In the genomic region with DNA sequence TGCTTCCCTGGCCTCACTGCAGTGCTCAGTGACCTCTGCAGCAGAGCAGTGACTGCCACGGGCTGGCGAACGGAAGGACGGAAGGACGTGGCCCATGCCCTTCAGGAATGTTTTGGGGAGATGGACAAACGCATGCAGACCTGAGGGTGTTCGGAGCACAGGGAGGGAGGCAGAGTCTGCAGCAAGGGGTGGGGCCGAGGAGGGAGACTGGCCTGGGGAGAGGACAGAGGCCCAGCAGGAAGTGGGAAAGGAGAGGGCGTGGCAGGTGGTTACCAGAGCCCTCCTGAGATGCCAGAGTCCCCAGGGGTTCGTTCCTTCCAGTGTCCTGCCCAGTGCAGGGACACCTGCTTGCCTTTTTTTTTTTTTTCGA, we compare ENCODE assay signal across 11 cellular contexts. TPM values are rescaled to one million over a fixed set of nuclear protein-coding genes. Genes with fewer than 3 reads are reported as not detected.
DNase-seq lines count a peak whose midpoint lies in the region; ATAC-seq, FAIRE-seq and TF ChIP-seq lines count a peak whose summit lies in the region.
"Had no signal": no experiment of that assay in that cellular context is flagged by ENCODE, and none has a peak within 500 bp of the region (broad histone marks: within the 10 kb centered on the region; RNA-seq: fewer than 3 reads in every experiment).

No MANE protein-coding gene starts in this region.

- H4K20me1 ChIP-seq in HepG2 (ENCODE audit: insufficient read depth, low read length): no peaks in the 10 kb centered on the region

- no peak for FAIRE-seq in HepG2 (lab: Jason Lieb, UNC)

- peaks cover 16 to 23% of the 10 kb centered on the region in 2 donors for H3K27me3 Mint-ChIP-seq in natural killer cell treated with Interleukin-12 subunit alpha and Interleukin-12 subunit beta and Interleukin-15 and Interleukin-18, amount 100 ng/mL, for 72 hours
- peaks cover 8 to 9% of the 10 kb centered on the region in 2 donors for H3K27me3 Mint-ChIP-seq in natural killer cell (ENCODE audit: low read depth in 2 of 2)
- peaks cover 46% of the 10 kb centered on the region for H3K27me3 Mint-ChIP-seq in activated CD4-positive, alpha-beta memory T cell treated with anti-CD3 and anti-CD28 coated beads, Interleukin-2, amount 10 ng/mL, durations not matched to agents 7 days and 5 days

- TF ChIP-seq CTCF in natural killer cell (IDR thresholded peaks at IDR 0.05) (no peak), body of pancreas (IDR thresholded peaks at IDR 0.05) (no peak), HepG2 (CRISPR knock-in tag; IDR thresholded peaks at IDR 0.05) (no peak)

- peak overlapping the region; percentile 76 for H3K9ac ChIP-seq in HepG2 (ENCODE audit: insufficient read depth, low read depth, low read length)

- no peak for TF ChIP-seq RAD21 in HepG2 (CRISPR knock-in tag; IDR thresholded peaks at IDR 0.05)

- POLR2A ChIA-PET in HepG2 (lab: Yijun Ruan, JAX): interaction anchor here (1.0 to 1.7 kb wide), 3 partner anchors 9 to 33 kb away, joined by 5 to 15 read pairs (median 12); partner anchors contain the start of genes ADORA2B, TTC19 and ZSWIM7
- POLR2A ChIA-PET in activated CD4-positive, alpha-beta memory T cell treated with anti-CD3 and anti-CD28 coated beads, Interleukin-2, amount 10 ng/mL, durations not matched to agents 7 days and 5 days (lab: Charles Lee): interaction anchor here (2.7 kb wide), 1 partner anchor 33 kb away, joined by 8 read pairs; the partner anchor contains the start of genes TTC19 and ZSWIM7

- intact Hi-C loops in natural killer cell (cut with micrococcal nuclease) (no loop called here), body of pancreas (cut with DNase I) (no loop called here), HepG2 (cut with micrococcal nuclease; ENCODE audit: unreplicated experiment) (no loop called here)

- peak overlapping the region; percentile 6 for H2AFZ ChIP-seq in HepG2 (ENCODE audit: low read length)

- no TSS peak for BruUV-seq in HepG2 (replicated peaks; lab: Mats Ljungman, UMichigan)

- no peak for DNase-seq in natural killer cell treated with Interleukin-12 subunit alpha and Interleukin-12 subunit beta and Interleukin-15 and Interleukin-18, amount 100 ng/mL, for 72 hours (ENCODE audit: low spot score)
- DNase-seq in natural killer cell: no peak
- DNase-seq in body of pancreas: no peak
- DNase-seq in HepG2 (ENCODE audit: low spot score): peak; percentile 35
- DNase-seq in activated CD4-positive, alpha-beta memory T cell treated with anti-CD3 and anti-CD28 coated beads, Interleukin-2, amount 10 ng/mL, durations not matched to agents 7 days and 5 days: no peak
- no peak for DNase-seq in activated T-cell treated with anti-CD3 and anti-CD28 coated beads, Interleukin-2, amount 50 U/mL, for 1 hour
- DNase-seq: DMS 273 treated with DMSO at 0.1 percent for 48 hours had no signal

- H3K4me1 Mint-ChIP-seq in natural killer cell treated with Interleukin-12 subunit alpha and Interleukin-12 subunit beta and Interleukin-15 and Interleukin-18, amount 100 ng/mL, for 72 hours (ENCODE audit: low read depth in 2 of 2): peaks cover 4 to 7% of the 10 kb centered on the region in 2 donors
- H3K4me1 Mint-ChIP-seq in natural killer cell: peaks cover 10% of the 10 kb centered on the region in 2 donors
- H3K4me1 Mint-ChIP-seq in activated CD4-positive, alpha-beta memory T cell treated with anti-CD3 and anti-CD28 coated beads, Interleukin-2, amount 10 ng/mL, durations not matched to agents 7 days and 5 days: peaks cover 3% of the 10 kb centered on the region
- H3K4me1 Mint-ChIP-seq: central memory CD8-positive, alpha-beta T cell had no signal

- H3K4me3 ChIP-seq in body of pancreas (no peak overlapping the region), HepG2 (replicated peaks in 1 of 3; ENCODE audit: insufficient read depth in 1 of 3, low read depth in 2 of 3, low read length in 3 of 3) (peak overlapping the region; percentile 61 to 75 (median 61))

- H3K27ac Mint-ChIP-seq in natural killer cell treated with Interleukin-12 subunit alpha and Interleukin-12 subunit beta and Interleukin-15 and Interleukin-18, amount 100 ng/mL, for 72 hours: peak overlapping the region in 1 of 2 donors; percentile 53
- peak overlapping the region in 1 of 2 donors; percentile 45 for H3K27ac Mint-ChIP-seq in natural killer cell
- no peak overlapping the region for H3K27ac Mint-ChIP-seq in activated CD4-positive, alpha-beta memory T cell treated with anti-CD3 and anti-CD28 coated beads, Interleukin-2, amount 10 ng/mL, durations not matched to agents 7 days and 5 days
- H3K27ac Mint-ChIP-seq: stimulated activated naive CD8-positive, alpha-beta T cell treated with anti-CD3 and anti-CD28 coated beads, Interleukin-15, Interleukin-2, amounts not matched to agents 100 ng/mL and 50 ng/mL, for 24 hours had no signal

- TF ChIP-seq EP300 in HepG2 (IDR thresholded peaks at IDR 0.05; ENCODE audit: low read depth in 2 of 2, low read length in 2 of 2) (no peak), HepG2 (CRISPR knock-in tag; IDR thresholded peaks at IDR 0.05; ENCODE audit: borderline replicate concordance) (no peak)

- H3K27me3 ChIP-seq in body of pancreas (no peaks in the 10 kb centered on the region), HepG2 (ENCODE audit: control insufficient read depth in 1 of 2, insufficient read depth in 2 of 2, low read length in 2 of 2) (no peaks in the 10 kb centered on the region)

- in situ Hi-C loops in HepG2 (cut with HindIII; ENCODE audit: extremely low pct_ligation_motif_present, low pct_unique_long_range_greater_than_20kb): no loop called here

- H3K36me3 Mint-ChIP-seq in natural killer cell treated with Interleukin-12 subunit alpha and Interleukin-12 subunit beta and Interleukin-15 and Interleukin-18, amount 100 ng/mL, for 72 hours: no peaks in the 10 kb centered on the region
- no peaks in the 10 kb centered on the region for H3K36me3 Mint-ChIP-seq in natural killer cell
- no peaks in the 10 kb centered on the region for H3K36me3 Mint-ChIP-seq in activated CD4-positive, alpha-beta memory T cell treated with anti-CD3 and anti-CD28 coated beads, Interleukin-2, amount 10 ng/mL, durations not matched to agents 7 days and 5 days (ENCODE audit: low read depth)

- no peaks in the 10 kb centered on the region for H3K9me3 ChIP-seq in body of pancreas
- no peaks in the 10 kb centered on the region for H3K9me3 ChIP-seq in HepG2 (ENCODE audit: low read length)

- no peaks in the 10 kb centered on the region for H3K9me3 Mint-ChIP-seq in natural killer cell treated with Interleukin-12 subunit alpha and Interleukin-12 subunit beta and Interleukin-15 and Interleukin-18, amount 100 ng/mL, for 72 hours
- no peaks in the 10 kb centered on the region for H3K9me3 Mint-ChIP-seq in natural killer cell
- H3K9me3 Mint-ChIP-seq in activated CD4-positive, alpha-beta memory T cell treated with anti-CD3 and anti-CD28 coated beads, Interleukin-2, amount 10 ng/mL, durations not matched to agents 7 days and 5 days: no peaks in the 10 kb centered on the region
- H3K9me3 Mint-ChIP-seq: central memory CD8-positive, alpha-beta T cell; stimulated activated naive CD8-positive, alpha-beta T cell treated with anti-CD3 and anti-CD28 coated beads, Interleukin-15, Interleukin-2, amounts not matched to agents 100 ng/mL and 50 ng/mL, for 24 hours had no signal

- H3K4me2 ChIP-seq in HepG2 (ENCODE audit: low read depth, low read length): peak overlapping the region; percentile 99

- H3K36me3 ChIP-seq in body of pancreas (replicated peaks in 1 of 2; ENCODE audit: insufficient read depth in 1 of 2, low read depth in 2 of 2) (no peaks in the 10 kb centered on the region), HepG2 (replicated peaks in 1 of 2; ENCODE audit: control insufficient read depth in 1 of 2, insufficient read depth in 2 of 2, low read length in 2 of 2) (peaks cover 0 to 2% of the 10 kb centered on the region in 2 experiments; a peak in 2 of 5 replicates)

- CTCF ChIA-PET in HepG2 (lab: Yijun Ruan, JAX; ENCODE audit: low intra/inter-chr PET ratio, low total read pairs): no interaction called here
- CTCF ChIA-PET in activated CD4-positive, alpha-beta memory T cell treated with anti-CD3 and anti-CD28 coated beads, Interleukin-2, amount 10 ng/mL, durations not matched to agents 7 days and 5 days (lab: Charles Lee): interaction anchor here (1.0 kb wide), 1 partner anchor 22 kb away, joined by 3 read pairs; the partner anchor contains the start of gene ADORA2B

- TF ChIP-seq POLR2A in body of pancreas (IDR thresholded peaks at IDR 0.05) (no peak), HepG2 (IDR thresholded peaks at IDR 0.05; ENCODE audit: insufficient read depth in 1 of 2, low read depth in 2 of 2, low read length in 2 of 2) (no peak)

- H3K79me2 ChIP-seq in HepG2 (ENCODE audit: insufficient read depth, low read length): peaks cover 27% of the 10 kb centered on the region

- H3K4me1 ChIP-seq in body of pancreas (peaks cover 11% of the 10 kb centered on the region), HepG2 (ENCODE audit: insufficient read depth, low read length) (peaks cover 50% of the 10 kb centered on the region)

- peak overlapping the region; percentile 47 for H3K4me3 Mint-ChIP-seq in natural killer cell treated with Interleukin-12 subunit alpha and Interleukin-12 subunit beta and Interleukin-15 and Interleukin-18, amount 100 ng/mL, for 72 hours
- no peak overlapping the region for H3K4me3 Mint-ChIP-seq in natural killer cell
- H3K4me3 Mint-ChIP-seq in activated CD4-positive, alpha-beta memory T cell treated with anti-CD3 and anti-CD28 coated beads, Interleukin-2, amount 10 ng/mL, durations not matched to agents 7 days and 5 days: no peak overlapping the region
- H3K4me3 Mint-ChIP-seq: central memory CD8-positive, alpha-beta T cell; stimulated activated naive CD8-positive, alpha-beta T cell treated with anti-CD3 and anti-CD28 coated beads, Interleukin-15, Interleukin-2, amounts not matched to agents 100 ng/mL and 50 ng/mL, for 24 hours had no signal

- H3K27ac ChIP-seq in body of pancreas (peak overlapping the region in 3 of 4 donors; percentile 47 to 70 (median 53)), HepG2 (ENCODE audit: extremely low read length, insufficient read depth, low read length) (peak overlapping the region; percentile 84)

- no peak for ATAC-seq in natural killer cell treated with Interleukin-12 subunit alpha and Interleukin-12 subunit beta and Interleukin-15 and Interleukin-18, amount 100 ng/mL, for 72 hours
- no peak for ATAC-seq in natural killer cell
- ATAC-seq in body of pancreas: no peak
- peak; percentile 58 for ATAC-seq in HepG2
- ATAC-seq in GM18498 (IDR thresholded peaks at IDR 0.05; ENCODE audit: unreplicated experiment): no peak
- no peak for ATAC-seq in GM21447 (IDR thresholded peaks at IDR 0.05; ENCODE audit: unreplicated experiment)

- WGBS in body of pancreas, 2 donors: 55 to 75% methylated on average over 11 of the region's 11 CpGs
- 13% methylated on average over 11 of the region's 11 CpGs for WGBS in HepG2 (ENCODE audit: low lambda C conversion rate)

RNA-seq across cellular contexts. Expression of gene ADORA2B, which starts 21.9 kb away (rescaled TPM):
- total RNA-seq in natural killer cell treated with Interleukin-12 subunit alpha and Interleukin-12 subunit beta and Interleukin-15 and Interleukin-18, amount 100 ng/mL, for 72 hours: 1 to 10 TPM in 1 of 2 donors, under 1 TPM in 1; 0.95 to 3.2 TPM
- total RNA-seq in natural killer cell: under 1 TPM; 0.14 to 0.88 (median 0.41) TPM
- 1 to 10 TPM; 1.3 to 1.8 TPM for total RNA-seq in body of pancreas
- total RNA-seq in HepG2 (2016; rRNA removed; fragmentation: Illumina TruSeq; extraction: Trizol): 6.7 and 10.4 TPM in 2 replicates
- total RNA-seq in HepG2 (2016; cell fraction: cytosol; rRNA removed; fragmentation: Illumina TruSeq; extraction: Trizol; ENCODE audit: low read depth): 3.7 and 4.9 TPM in 2 replicates
- 6.5 and 10.3 TPM in 2 replicates for total RNA-seq in HepG2 (2016; cell fraction: insoluble cytoplasmic fraction; rRNA removed; fragmentation: Illumina TruSeq; extraction: Trizol)
- 7.8 and 9.3 TPM in 2 replicates for total RNA-seq in HepG2 (2016; cell fraction: membrane; rRNA removed; fragmentation: Illumina TruSeq; extraction: Trizol)
- 9.1 and 10.0 TPM in 2 replicates for total RNA-seq in HepG2 (2016; cell fraction: nucleus; rRNA removed; fragmentation: Illumina TruSeq; extraction: Trizol)
- polyA plus RNA-seq in HepG2 (2011; rRNA removed): 18.2 and 20.0 TPM in 2 replicates
- polyA plus RNA-seq in HepG2 (2011; cell fraction: cytosol; rRNA removed): 21.0 and 26.4 TPM in 2 replicates
- polyA plus RNA-seq in HepG2 (2011; cell fraction: nucleus; rRNA removed): 10.1 and 12.1 TPM in 2 replicates
- polyA plus RNA-seq in HepG2 (2012): 7.3 and 7.9 TPM in 2 replicates
- 3.6 and 4.7 TPM in 2 replicates for polyA plus RNA-seq in HepG2 (2016; cell fraction: cytosol; fragmentation: Illumina TruSeq; extraction: Trizol; ENCODE audit: low read depth)
- 5.4 and 6.4 TPM in 2 replicates for polyA plus RNA-seq in HepG2 (2016; cell fraction: insoluble cytoplasmic fraction; fragmentation: Illumina TruSeq; extraction: Trizol; ENCODE audit: low read depth)
- 6.3 and 6.8 TPM in 2 replicates for polyA plus RNA-seq in HepG2 (2016; cell fraction: membrane; fragmentation: Illumina TruSeq; extraction: Trizol; ENCODE audit: low read depth)
- polyA plus RNA-seq in HepG2 (2016; cell fraction: nucleus; fragmentation: Illumina TruSeq; extraction: Trizol; ENCODE audit: insufficient read depth, low read depth): 9.2 and 11.4 TPM in 2 replicates
- 0.63 and 43.6 TPM in 2 replicates for polyA minus RNA-seq in HepG2 (2011; rRNA and poly(A)+ RNA removed; ENCODE audit: low replicate concordance)
- 9.7 and 15.7 TPM in 2 replicates for polyA minus RNA-seq in HepG2 (2011; cell fraction: cytosol; rRNA and poly(A)+ RNA removed)
- 9.3 and 10.4 TPM in 2 replicates for polyA minus RNA-seq in HepG2 (2011; cell fraction: nucleus; rRNA and poly(A)+ RNA removed)
- under 1 TPM; 0.13 to 0.40 TPM for total RNA-seq in activated CD4-positive, alpha-beta memory T cell treated with anti-CD3 and anti-CD28 coated beads, Interleukin-2, amount 10 ng/mL, durations not matched to agents 7 days and 5 days

RNA-seq across cellular contexts. Expression of gene ZSWIM7, which starts 32.6 kb away (rescaled TPM):
- total RNA-seq in natural killer cell treated with Interleukin-12 subunit alpha and Interleukin-12 subunit beta and Interleukin-15 and Interleukin-18, amount 100 ng/mL, for 72 hours: 10 to 100 TPM in 1 of 2 donors, 1 to 10 TPM in 1; 6.9 to 12.1 TPM
- 10 to 100 TPM; 14.6 to 19.0 (median 16.3) TPM for total RNA-seq in natural killer cell
- 10 to 100 TPM; 18.2 to 18.8 TPM for total RNA-seq in body of pancreas
- total RNA-seq in HepG2 (2016; rRNA removed; fragmentation: Illumina TruSeq; extraction: Trizol): 13.1 and 16.8 TPM in 2 replicates
- total RNA-seq in HepG2 (2016; cell fraction: cytosol; rRNA removed; fragmentation: Illumina TruSeq; extraction: Trizol; ENCODE audit: low read depth): 23.8 and 31.5 TPM in 2 replicates
- total RNA-seq in HepG2 (2016; cell fraction: insoluble cytoplasmic fraction; rRNA removed; fragmentation: Illumina TruSeq; extraction: Trizol): 13.4 and 19.7 TPM in 2 replicates
- total RNA-seq in HepG2 (2016; cell fraction: membrane; rRNA removed; fragmentation: Illumina TruSeq; extraction: Trizol): 25.2 and 28.6 TPM in 2 replicates
- total RNA-seq in HepG2 (2016; cell fraction: nucleus; rRNA removed; fragmentation: Illumina TruSeq; extraction: Trizol): 6.6 and 8.5 TPM in 2 replicates
- 24.9 and 28.1 TPM in 2 replicates for polyA plus RNA-seq in HepG2 (2011; rRNA removed)
- polyA plus RNA-seq in HepG2 (2011; cell fraction: cytosol; rRNA removed): 24.5 and 25.8 TPM in 2 replicates
- polyA plus RNA-seq in HepG2 (2011; cell fraction: nucleus; rRNA removed): 31.1 and 36.4 TPM in 2 replicates
- 13.5 and 13.6 TPM in 2 replicates for polyA plus RNA-seq in HepG2 (2012)
- 30.8 and 45.7 TPM in 2 replicates for polyA plus RNA-seq in HepG2 (2016; cell fraction: cytosol; fragmentation: Illumina TruSeq; extraction: Trizol; ENCODE audit: low read depth)
- 19.6 and 19.9 TPM in 2 replicates for polyA plus RNA-seq in HepG2 (2016; cell fraction: insoluble cytoplasmic fraction; fragmentation: Illumina TruSeq; extraction: Trizol; ENCODE audit: low read depth)
- polyA plus RNA-seq in HepG2 (2016; cell fraction: membrane; fragmentation: Illumina TruSeq; extraction: Trizol; ENCODE audit: low read depth): 26.5 and 30.0 TPM in 2 replicates
- 14.0 and 21.1 TPM in 2 replicates for polyA plus RNA-seq in HepG2 (2016; cell fraction: nucleus; fragmentation: Illumina TruSeq; extraction: Trizol; ENCODE audit: insufficient read depth, low read depth)
- 5.8 and 11.0 TPM in 2 replicates for polyA minus RNA-seq in HepG2 (2011; rRNA and poly(A)+ RNA removed; ENCODE audit: low replicate concordance)
- 4.9 and 8.5 TPM in 2 replicates for polyA minus RNA-seq in HepG2 (2011; cell fraction: cytosol; rRNA and poly(A)+ RNA removed)
- polyA minus RNA-seq in HepG2 (2011; cell fraction: nucleus; rRNA and poly(A)+ RNA removed): 7.0 and 9.7 TPM in 2 replicates
- total RNA-seq in activated CD4-positive, alpha-beta memory T cell treated with anti-CD3 and anti-CD28 coated beads, Interleukin-2, amount 10 ng/mL, durations not matched to agents 7 days and 5 days: 10 to 100 TPM in 1 of 2 experiments, 1 to 10 TPM in 1; 7.2 to 10.1 TPM

RNA-seq across cellular contexts. Expression of gene TTC19, which starts 32.8 kb away (rescaled TPM):
- 10 to 100 TPM; 26.3 to 33.3 TPM for total RNA-seq in natural killer cell treated with Interleukin-12 subunit alpha and Interleukin-12 subunit beta and Interleukin-15 and Interleukin-18, amount 100 ng/mL, for 72 hours
- total RNA-seq in natural killer cell (10 to 100 TPM; 40.1 to 42.3 (median 40.2) TPM), body of pancreas (10 to 100 TPM; 64.1 to 75.8 TPM), HepG2 (2016; rRNA removed; fragmentation: Illumina TruSeq; extraction: Trizol) (22.7 and 24.3 TPM in 2 replicates)
- total RNA-seq in HepG2 (2016; cell fraction: cytosol; rRNA removed; fragmentation: Illumina TruSeq; extraction: Trizol; ENCODE audit: low read depth): 6.4 and 7.6 TPM in 2 replicates
- 23.3 and 24.1 TPM in 2 replicates for total RNA-seq in HepG2 (2016; cell fraction: insoluble cytoplasmic fraction; rRNA removed; fragmentation: Illumina TruSeq; extraction: Trizol)
- 15.5 and 16.3 TPM in 2 replicates for total RNA-seq in HepG2 (2016; cell fraction: membrane; rRNA removed; fragmentation: Illumina TruSeq; extraction: Trizol)
- 25.1 and 28.9 TPM in 2 replicates for total RNA-seq in HepG2 (2016; cell fraction: nucleus; rRNA removed; fragmentation: Illumina TruSeq; extraction: Trizol)
- polyA plus RNA-seq in HepG2 (2011; rRNA removed): 4.4 and 5.6 TPM in 2 replicates
- 3.0 and 3.8 TPM in 2 replicates for polyA plus RNA-seq in HepG2 (2011; cell fraction: cytosol; rRNA removed)
- polyA plus RNA-seq in HepG2 (2011; cell fraction: nucleus; rRNA removed): 17.4 and 20.7 TPM in 2 replicates
- 16.8 and 19.3 TPM in 2 replicates for polyA plus RNA-seq in HepG2 (2012)
- polyA plus RNA-seq in HepG2 (2016; cell fraction: cytosol; fragmentation: Illumina TruSeq; extraction: Trizol; ENCODE audit: low read depth): 4.3 and 4.6 TPM in 2 replicates
- 21.2 and 21.3 TPM in 2 replicates for polyA plus RNA-seq in HepG2 (2016; cell fraction: insoluble cytoplasmic fraction; fragmentation: Illumina TruSeq; extraction: Trizol; ENCODE audit: low read depth)
- 9.1 and 9.6 TPM in 2 replicates for polyA plus RNA-seq in HepG2 (2016; cell fraction: membrane; fragmentation: Illumina TruSeq; extraction: Trizol; ENCODE audit: low read depth)
- 33.3 and 33.4 TPM in 2 replicates for polyA plus RNA-seq in HepG2 (2016; cell fraction: nucleus; fragmentation: Illumina TruSeq; extraction: Trizol; ENCODE audit: insufficient read depth, low read depth)
- 5.8 and 10.9 TPM in 2 replicates for polyA minus RNA-seq in HepG2 (2011; rRNA and poly(A)+ RNA removed; ENCODE audit: low replicate concordance)
- polyA minus RNA-seq in HepG2 (2011; cell fraction: cytosol; rRNA and poly(A)+ RNA removed): 5.0 and 7.2 TPM in 2 replicates
- polyA minus RNA-seq in HepG2 (2011; cell fraction: nucleus; rRNA and poly(A)+ RNA removed): 33.9 and 38.8 TPM in 2 replicates
- 10 to 100 TPM; 22.7 to 25.6 TPM for total RNA-seq in activated CD4-positive, alpha-beta memory T cell treated with anti-CD3 and anti-CD28 coated beads, Interleukin-2, amount 10 ng/mL, durations not matched to agents 7 days and 5 days

Comparison
In these comparisons a context has a peak if more than half of its experiments do, and no peak if none do; other contexts are left out.
1. H3K4me3 ChIP-seq: peak in HepG2 (3 of 3); none in body of pancreas (0 of 2).